ENCODE assay signal across 1 cellular context in the genomic region with DNA sequence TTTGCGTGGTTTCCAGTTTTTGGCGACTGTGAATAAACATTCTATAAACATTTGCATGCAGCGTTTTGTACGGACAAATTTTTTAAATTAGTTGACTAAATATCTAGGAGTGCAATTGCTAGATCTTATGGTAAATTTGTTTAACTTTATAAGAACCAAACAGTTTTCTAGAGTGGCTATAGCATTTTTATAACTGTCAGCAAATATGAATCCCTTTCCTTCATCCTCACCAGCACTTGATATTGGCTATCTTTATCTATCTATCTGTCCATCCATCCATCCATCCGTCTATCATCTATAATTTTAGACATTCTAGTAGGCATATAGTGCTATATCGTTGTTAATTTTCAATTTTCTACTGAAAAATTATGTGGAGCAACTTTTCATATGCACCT.
TF ChIP-seq lines count a peak whose summit lies in the region.

No MANE protein-coding gene starts in this region.

TF ChIP-seq in HepG2, 621 proteins besides CTCF, POLR2A, EP300 and RAD21:
- TF ChIP-seq ZC3H4 (CRISPR knock-in tag; IDR thresholded peaks at IDR 0.05; ENCODE audit: borderline replicate concordance) (no peak), SOX6 (IDR thresholded peaks at IDR 0.05) (no peak), SOX6 (CRISPR knock-in tag; IDR thresholded peaks at IDR 0.05) (no peak), MAFK (conservative IDR thresholded peaks at IDR 0.05 in 1 of 2, IDR thresholded peaks at IDR 0.05 in 1 of 2; ENCODE audit: low read length in 2 of 2) (peak; percentile 24 to 53; a peak in 2 of 4 replicates), ZNF747 (CRISPR knock-in tag; IDR thresholded peaks at IDR 0.05; ENCODE audit: borderline replicate concordance) (no peak), SIX1 (CRISPR knock-in tag; IDR thresholded peaks at IDR 0.05; ENCODE audit: borderline replicate concordance) (no peak), ZNF619 (CRISPR knock-in tag; IDR thresholded peaks at IDR 0.05) (no peak), ZBTB38 (CRISPR knock-in tag; IDR thresholded peaks at IDR 0.05) (no peak), ZNF235 (CRISPR knock-in tag; IDR thresholded peaks at IDR 0.05; ENCODE audit: borderline replicate concordance) (no peak), ZMYM2 (CRISPR knock-in tag; IDR thresholded peaks at IDR 0.05) (no peak), RXRB (CRISPR knock-in tag; IDR thresholded peaks at IDR 0.05; ENCODE audit: borderline replicate concordance) (no peak), MAFF (IDR thresholded peaks at IDR 0.05; ENCODE audit: low read depth, low read length) (peak; percentile 34; the same call in 1 of the 2 replicates), ZNF441 (CRISPR knock-in tag; IDR thresholded peaks at IDR 0.05; ENCODE audit: borderline replicate concordance) (no peak), ZNF720 (CRISPR knock-in tag; IDR thresholded peaks at IDR 0.05) (no peak)
- TF ChIP-seq, protein P1, sequence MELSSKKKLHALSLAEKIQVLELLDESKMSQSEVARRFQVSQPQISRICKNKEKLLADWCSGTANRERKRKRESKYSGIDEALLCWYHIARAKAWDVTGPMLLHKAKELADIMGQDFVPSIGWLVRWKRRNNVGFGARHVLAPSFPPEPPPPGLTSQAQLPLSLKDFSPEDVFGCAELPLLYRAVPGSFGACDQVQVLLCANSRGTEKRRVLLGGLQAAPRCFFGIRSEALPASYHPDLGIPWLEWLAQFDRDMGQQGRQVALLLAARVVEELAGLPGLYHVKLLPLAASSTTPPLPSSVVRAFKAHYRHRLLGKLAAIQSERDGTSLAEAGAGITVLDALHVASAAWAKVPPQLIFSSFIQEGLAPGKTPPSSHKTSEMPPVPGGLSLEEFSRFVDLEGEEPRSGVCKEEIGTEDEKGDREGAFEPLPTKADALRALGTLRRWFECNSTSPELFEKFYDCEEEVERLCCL (CRISPR knock-in tag; IDR thresholded peaks at IDR 0.05; ENCODE audit: borderline replicate concordance) = no peak
- TF ChIP-seq, protein P2, sequence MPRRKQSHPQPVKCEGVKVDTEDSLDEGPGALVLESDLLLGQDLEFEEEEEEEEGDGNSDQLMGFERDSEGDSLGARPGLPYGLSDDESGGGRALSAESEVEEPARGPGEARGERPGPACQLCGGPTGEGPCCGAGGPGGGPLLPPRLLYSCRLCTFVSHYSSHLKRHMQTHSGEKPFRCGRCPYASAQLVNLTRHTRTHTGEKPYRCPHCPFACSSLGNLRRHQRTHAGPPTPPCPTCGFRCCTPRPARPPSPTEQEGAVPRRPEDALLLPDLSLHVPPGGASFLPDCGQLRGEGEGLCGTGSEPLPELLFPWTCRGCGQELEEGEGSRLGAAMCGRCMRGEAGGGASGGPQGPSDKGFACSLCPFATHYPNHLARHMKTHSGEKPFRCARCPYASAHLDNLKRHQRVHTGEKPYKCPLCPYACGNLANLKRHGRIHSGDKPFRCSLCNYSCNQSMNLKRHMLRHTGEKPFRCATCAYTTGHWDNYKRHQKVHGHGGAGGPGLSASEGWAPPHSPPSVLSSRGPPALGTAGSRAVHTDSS (CRISPR knock-in tag; conservative IDR thresholded peaks at IDR 0.05) = no peak
- TF ChIP-seq, protein P3, sequence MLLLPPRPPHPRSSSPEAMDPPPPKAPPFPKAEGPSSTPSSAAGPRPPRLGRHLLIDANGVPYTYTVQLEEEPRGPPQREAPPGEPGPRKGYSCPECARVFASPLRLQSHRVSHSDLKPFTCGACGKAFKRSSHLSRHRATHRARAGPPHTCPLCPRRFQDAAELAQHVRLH (CRISPR knock-in tag; IDR thresholded peaks at IDR 0.05; ENCODE audit: borderline replicate concordance, low read depth) = no peak
